Comparison of ENCODE assay signal across 1 cellular context in the genomic region with DNA sequence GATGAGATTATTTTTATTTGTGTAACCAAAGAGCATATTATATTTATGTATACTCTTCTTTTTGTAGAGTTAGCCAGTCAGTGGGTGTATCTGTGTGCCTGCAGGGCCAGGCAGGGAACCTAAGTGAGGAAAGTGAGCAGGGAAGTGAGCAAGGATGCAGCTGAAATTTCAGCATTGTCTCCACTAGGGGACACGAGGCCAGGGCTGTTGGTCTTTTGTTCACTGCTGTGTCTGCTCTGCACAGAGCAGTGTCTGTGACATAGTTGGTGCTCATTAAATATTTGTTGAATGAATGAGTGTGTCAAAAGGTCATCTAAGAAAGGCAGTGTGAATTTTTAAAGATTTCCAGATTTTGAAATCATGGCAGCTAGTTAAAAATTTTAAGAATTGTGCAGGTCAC.
TF ChIP-seq lines count a peak whose summit lies in the region.

No MANE protein-coding gene starts in this region.

TF ChIP-seq in K562, 482 proteins besides CTCF, POLR2A, EP300 and RAD21:
- TF ChIP-seq SMAD3 (CRISPR knock-in tag; conservative IDR thresholded peaks at IDR 0.05) (no peak), SMARCE1 (IDR thresholded peaks at IDR 0.05) (no peak), SMAD1 (IDR thresholded peaks at IDR 0.05; ENCODE audit: low read depth, low read length, partially characterized antibody) (no peak), ZNF586 (CRISPR knock-in tag; conservative IDR thresholded peaks at IDR 0.05) (no peak), TGIF2 (CRISPR knock-in tag; IDR thresholded peaks at IDR 0.05) (no peak), ZNF134 (CRISPR knock-in tag; conservative IDR thresholded peaks at IDR 0.05) (no peak), ZNF699 (CRISPR knock-in tag; IDR thresholded peaks at IDR 0.05; ENCODE audit: insufficient replicate concordance) (no peak), KLF1 (tag; IDR thresholded peaks at IDR 0.05) (no peak), LCOR (CRISPR knock-in tag; IDR thresholded peaks at IDR 0.05) (no peak)
- TF ChIP-seq, protein P1, sequence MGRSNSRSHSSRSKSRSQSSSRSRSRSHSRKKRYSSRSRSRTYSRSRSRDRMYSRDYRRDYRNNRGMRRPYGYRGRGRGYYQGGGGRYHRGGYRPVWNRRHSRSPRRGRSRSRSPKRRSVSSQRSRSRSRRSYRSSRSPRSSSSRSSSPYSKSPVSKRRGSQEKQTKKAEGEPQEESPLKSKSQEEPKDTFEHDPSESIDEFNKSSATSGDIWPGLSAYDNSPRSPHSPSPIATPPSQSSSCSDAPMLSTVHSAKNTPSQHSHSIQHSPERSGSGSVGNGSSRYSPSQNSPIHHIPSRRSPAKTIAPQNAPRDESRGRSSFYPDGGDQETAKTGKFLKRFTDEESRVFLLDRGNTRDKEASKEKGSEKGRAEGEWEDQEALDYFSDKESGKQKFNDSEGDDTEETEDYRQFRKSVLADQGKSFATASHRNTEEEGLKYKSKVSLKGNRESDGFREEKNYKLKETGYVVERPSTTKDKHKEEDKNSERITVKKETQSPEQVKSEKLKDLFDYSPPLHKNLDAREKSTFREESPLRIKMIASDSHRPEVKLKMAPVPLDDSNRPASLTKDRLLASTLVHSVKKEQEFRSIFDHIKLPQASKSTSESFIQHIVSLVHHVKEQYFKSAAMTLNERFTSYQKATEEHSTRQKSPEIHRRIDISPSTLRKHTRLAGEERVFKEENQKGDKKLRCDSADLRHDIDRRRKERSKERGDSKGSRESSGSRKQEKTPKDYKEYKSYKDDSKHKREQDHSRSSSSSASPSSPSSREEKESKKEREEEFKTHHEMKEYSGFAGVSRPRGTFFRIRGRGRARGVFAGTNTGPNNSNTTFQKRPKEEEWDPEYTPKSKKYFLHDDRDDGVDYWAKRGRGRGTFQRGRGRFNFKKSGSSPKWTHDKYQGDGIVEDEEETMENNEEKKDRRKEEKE (IDR thresholded peaks at IDR 0.05; ENCODE audit: borderline replicate concordance in 1 of 2, control insufficient read depth in 1 of 2, low read depth in 2 of 2, low read length in 1 of 2) = no peak
- TF ChIP-seq, protein P2, sequence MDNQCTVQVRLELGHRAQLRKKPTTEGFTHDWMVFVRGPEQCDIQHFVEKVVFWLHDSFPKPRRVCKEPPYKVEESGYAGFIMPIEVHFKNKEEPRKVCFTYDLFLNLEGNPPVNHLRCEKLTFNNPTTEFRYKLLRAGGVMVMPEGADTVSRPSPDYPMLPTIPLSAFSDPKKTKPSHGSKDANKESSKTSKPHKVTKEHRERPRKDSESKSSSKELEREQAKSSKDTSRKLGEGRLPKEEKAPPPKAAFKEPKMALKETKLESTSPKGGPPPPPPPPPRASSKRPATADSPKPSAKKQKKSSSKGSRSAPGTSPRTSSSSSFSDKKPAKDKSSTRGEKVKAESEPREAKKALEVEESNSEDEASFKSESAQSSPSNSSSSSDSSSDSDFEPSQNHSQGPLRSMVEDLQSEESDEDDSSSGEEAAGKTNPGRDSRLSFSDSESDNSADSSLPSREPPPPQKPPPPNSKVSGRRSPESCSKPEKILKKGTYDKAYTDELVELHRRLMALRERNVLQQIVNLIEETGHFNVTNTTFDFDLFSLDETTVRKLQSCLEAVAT (IDR thresholded peaks at IDR 0.05) = no peak
